27 cellular contexts compared by ENCODE assay signal in the genomic region with DNA sequence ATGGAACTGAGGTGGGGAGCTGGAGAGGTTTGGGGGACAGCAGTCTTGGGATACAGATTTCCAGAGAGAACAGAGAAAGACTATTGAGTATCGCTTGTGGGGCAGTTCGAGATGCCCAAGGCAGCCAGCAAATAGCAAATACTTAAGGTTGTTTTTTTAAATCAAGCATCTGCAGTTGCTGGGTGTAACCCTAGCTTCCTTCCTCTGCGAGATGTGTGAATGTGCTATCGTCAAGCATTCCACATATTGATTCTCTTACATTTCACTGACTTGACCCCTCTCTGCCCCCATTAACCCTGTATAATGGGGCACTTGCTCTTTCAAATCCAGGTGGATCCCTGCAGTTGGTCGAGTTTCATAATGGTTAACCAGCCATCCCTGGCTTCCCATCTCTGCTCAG. TPM values are rescaled to one million over a fixed set of nuclear protein-coding genes. Genes with fewer than 3 reads are reported as not detected.
"Had no signal": no experiment of that assay in that cellular context is flagged by ENCODE, and none has a peak within 500 bp of the region (broad histone marks: within the 10 kb centered on the region; RNA-seq: fewer than 3 reads in every experiment).

No MANE protein-coding gene starts in this region.

- H3K4me3 Mint-ChIP-seq: activated CD4-positive, alpha-beta memory T cell treated with anti-CD3 and anti-CD28 coated beads, Interleukin-2, amount 10 ng/mL, durations not matched to agents 7 days and 5 days; activated CD4-positive, alpha-beta T cell treated with anti-CD3 and anti-CD28 coated beads for 36 hours; activated naive CD4-positive, alpha-beta T cell treated with anti-CD3 and anti-CD28 coated beads, Interleukin-2, amount 10 ng/mL, durations not matched to agents 7 days and 5 days; activated naive CD8-positive, alpha-beta T cell treated with anti-CD3 and anti-CD28 coated beads for 36 hours; activated T-cell treated with anti-CD3 and anti-CD28 coated beads, Interleukin-2, amount 50 U/mL, for 72 hours; T-helper 17 cell had no signal

- H3K36me3 Mint-ChIP-seq: activated naive CD4-positive, alpha-beta T cell treated with anti-CD3 and anti-CD28 coated beads, Interleukin-2, amount 10 ng/mL, durations not matched to agents 7 days and 5 days; activated naive CD8-positive, alpha-beta T cell treated with anti-CD3 and anti-CD28 coated beads for 36 hours had no signal

- ATAC-seq: activated CD4-positive, alpha-beta T cell treated with anti-CD3 and anti-CD28 coated beads for 36 hours; activated T-cell treated with anti-CD3 and anti-CD28 coated beads, Interleukin-2, amount 50 U/mL, for 72 hours; T-helper 17 cell had no signal

- DNase-seq: activated CD4-positive, alpha-beta memory T cell treated with anti-CD3 and anti-CD28 coated beads, Interleukin-2, amount 10 ng/mL, durations not matched to agents 7 days and 5 days; activated CD4-positive, alpha-beta T cell treated with anti-CD3 and anti-CD28 coated beads for 36 hours; activated CD4-positive, alpha-beta T cell treated with anti-CD3 and anti-CD28 coated beads, Interleukin-2, amount 50 U/mL, for 1 hour; activated CD8-positive, alpha-beta memory T cell treated with anti-CD3 and anti-CD28 coated beads, Interleukin-2, amount 50 U/mL, for 4 hours; activated gamma-delta T cell treated with Interleukin-2 at 50 U/mL for 16 hours; activated naive CD4-positive, alpha-beta T cell treated with anti-CD3 and anti-CD28 coated beads, Interleukin-2, amount 10 ng/mL, durations not matched to agents 7 days and 5 days; activated naive CD8-positive, alpha-beta T cell treated with anti-CD3 and anti-CD28 coated beads for 36 hours; activated T-cell treated with anti-CD3 and anti-CD28 coated beads, Interleukin-2, amount 50 U/mL, for 72 hours; anterior cingulate cortex; caudate nucleus; Kasumi-1; KBM-7; NCI-H1048; NCI-H146; NCI-H187 treated with DMSO at 0.1 percent for 48 hours; NCI-H2081 treated with DMSO at 0.1 percent for 48 hours; NCI-H2227 treated with DMSO at 0.1 percent for 48 hours; NCI-H446 treated with DMSO at 0.1 percent for 48 hours; NCI-H526; NCI-H774; SIG-M5; T-helper 17 cell; T-helper 9 cell; WERI-Rb-1 had no signal

- H3K27ac Mint-ChIP-seq: activated CD4-positive, alpha-beta memory T cell treated with anti-CD3 and anti-CD28 coated beads, Interleukin-2, amount 10 ng/mL, durations not matched to agents 7 days and 5 days; activated CD4-positive, alpha-beta T cell treated with anti-CD3 and anti-CD28 coated beads for 36 hours; activated naive CD8-positive, alpha-beta T cell treated with anti-CD3 and anti-CD28 coated beads for 36 hours; activated T-cell treated with anti-CD3 and anti-CD28 coated beads, Interleukin-2, amount 50 U/mL, for 72 hours; activated T-helper 2 cell treated with anti-CD3 and anti-CD28 coated beads, Interferon-gamma antibody, Interleukin-2, Interleukin-4, amounts not matched to agents 10 μg/mL and 5 μg/mL and 100 μg/mL, durations not matched to agents 14 hours and 24 hours and 36 hours; T-helper 17 cell had no signal

- H3K4me3 ChIP-seq: breast epithelium had no signal

- H3K4me1 ChIP-seq: breast epithelium had no signal

- H3K9me3 Mint-ChIP-seq: activated CD4-positive, alpha-beta memory T cell treated with anti-CD3 and anti-CD28 coated beads, Interleukin-2, amount 10 ng/mL, durations not matched to agents 7 days and 5 days had no signal

- H3K27ac ChIP-seq: breast epithelium, WERI-Rb-1 had no signal

- H3K4me1 Mint-ChIP-seq: activated CD4-positive, alpha-beta T cell treated with anti-CD3 and anti-CD28 coated beads for 36 hours; activated naive CD4-positive, alpha-beta T cell treated with anti-CD3 and anti-CD28 coated beads, Interleukin-2, amount 10 ng/mL, durations not matched to agents 7 days and 5 days; activated naive CD8-positive, alpha-beta T cell treated with anti-CD3 and anti-CD28 coated beads for 36 hours had no signal

- H3K36me3 ChIP-seq: breast epithelium, WERI-Rb-1 had no signal

RNA-seq across cellular contexts. Expression of gene KCNE5, which starts 23.5 kb away (rescaled TPM):
- total RNA-seq: OCI-LY7 had no signal
